ENCODE assay signal across 2 cellular contexts in genomic region chr11:111455291-111456085, GRCh38.
TF ChIP-seq lines count a peak whose summit lies in the region.

No MANE protein-coding gene starts in this region.

TF ChIP-seq in IMR-90, 13 proteins besides CTCF, POLR2A, EP300 and RAD21:
- TF ChIP-seq CHD1 (IDR thresholded peaks at IDR 0.05; ENCODE audit: low read depth, low read length), result no peak
- TF ChIP-seq MAZ (IDR thresholded peaks at IDR 0.05; ENCODE audit: borderline replicate concordance, low read depth, low read length), result no peak
- TF ChIP-seq SMC3 (IDR thresholded peaks at IDR 0.05; ENCODE audit: low read depth, low read length), result no peak
- no peak for TF ChIP-seq MXI1 (IDR thresholded peaks at IDR 0.05; ENCODE audit: borderline replicate concordance, low read depth, low read length)
- no peak for TF ChIP-seq RCOR1 (IDR thresholded peaks at IDR 0.05; ENCODE audit: insufficient replicate concordance, low read length)
- TF ChIP-seq USF2 (IDR thresholded peaks at IDR 0.05; ENCODE audit: low read depth, low read length), result no peak
- no peak for TF ChIP-seq FOS (IDR thresholded peaks at IDR 0.05; ENCODE audit: low read depth, low read length)
- no peak for TF ChIP-seq NFE2L2 (IDR thresholded peaks at IDR 0.05; ENCODE audit: low read depth, low read length)
- TF ChIP-seq CEBPB (IDR thresholded peaks at IDR 0.05; ENCODE audit: low read depth, low read length), result no peak
- no peak for TF ChIP-seq ELK1 (IDR thresholded peaks at IDR 0.05; ENCODE audit: borderline replicate concordance, low read depth, low read length)
- TF ChIP-seq MAFK (IDR thresholded peaks at IDR 0.05; ENCODE audit: low read depth, low read length), result no peak
- TF ChIP-seq RFX5 (IDR thresholded peaks at IDR 0.05; ENCODE audit: low read depth, low read length), result no peak
- no peak for TF ChIP-seq BHLHE40 (IDR thresholded peaks at IDR 0.05; ENCODE audit: low read depth, low read length)

TF ChIP-seq in K562, 482 proteins besides CTCF, POLR2A, EP300 and RAD21:
- TF ChIP-seq CREB1 (IDR thresholded peaks at IDR 0.05), result no peak
- no peak for TF ChIP-seq CREB1 (CRISPR knock-in tag; IDR thresholded peaks at IDR 0.05)
- no peak for TF ChIP-seq ZNF589 (CRISPR knock-in tag; IDR thresholded peaks at IDR 0.05; ENCODE audit: low read depth)
- TF ChIP-seq TCF7L2 (IDR thresholded peaks at IDR 0.05; ENCODE audit: low read depth, low read length), result no peak
- TF ChIP-seq RBBP5 (IDR thresholded peaks at IDR 0.05; ENCODE audit: borderline replicate concordance, insufficient read depth, low read length, poor library complexity, severe bottlenecking), result no peak
- TF ChIP-seq GATAD2A (IDR thresholded peaks at IDR 0.05), result no peak
- TF ChIP-seq ZBTB17 (CRISPR knock-in tag; IDR thresholded peaks at IDR 0.05), result no peak
- no peak for TF ChIP-seq TEAD1 (CRISPR knock-in tag; IDR thresholded peaks at IDR 0.05)
- TF ChIP-seq RUNX1 (IDR thresholded peaks at IDR 0.05; ENCODE audit: low read depth), result no peak
- no peak for TF ChIP-seq RFX1 (IDR thresholded peaks at IDR 0.05)
- TF ChIP-seq ZNF436 (CRISPR knock-in tag; IDR thresholded peaks at IDR 0.05), result no peak
- TF ChIP-seq STAT6 (CRISPR knock-in tag; IDR thresholded peaks at IDR 0.05), result no peak
- no peak for TF ChIP-seq PHF20 (IDR thresholded peaks at IDR 0.05; ENCODE audit: partially characterized antibody)
- TF ChIP-seq ZBTB1 (CRISPR knock-in tag; IDR thresholded peaks at IDR 0.05; ENCODE audit: borderline replicate concordance, low read depth), result no peak
- no peak for TF ChIP-seq ZNF197 (CRISPR knock-in tag; IDR thresholded peaks at IDR 0.05; ENCODE audit: low read depth)
- no peak for TF ChIP-seq HSF4 (CRISPR knock-in tag; IDR thresholded peaks at IDR 0.05; ENCODE audit: borderline replicate concordance)
